21 cellular contexts compared by ENCODE assay signal in genomic region chr6:111829581-111829980, GRCh38.
"Had no signal": no experiment of that assay in that cellular context is flagged by ENCODE, and none has a peak within 500 bp of the region (broad histone marks: within the 10 kb centered on the region; RNA-seq: fewer than 3 reads in every experiment).

No MANE protein-coding gene starts in this region.

- H3K27me3 Mint-ChIP-seq: activated CD4-positive, alpha-beta T cell treated with anti-CD3 and anti-CD28 coated beads for 36 hours; activated CD8-positive, alpha-beta memory T cell treated with anti-CD3 and anti-CD28 coated beads, Interleukin-2, amount 10 ng/mL, durations not matched to agents 7 days and 5 days; natural killer cell treated with Interleukin-12 subunit alpha and Interleukin-12 subunit beta and Interleukin-15 and Interleukin-18, amount 100 ng/mL, for 72 hours; stimulated activated naive B cell treated with anti-CD40 and anti-IgM and Interleukin-4, amounts not matched to agents 10 μg/mL and 1 μg/mL and 100 μg/mL, for 72 hours had no signal

- FAIRE-seq: urothelium cell line had no signal

- H3K4me3 Mint-ChIP-seq: activated CD4-positive, alpha-beta T cell treated with anti-CD3 and anti-CD28 coated beads for 36 hours; activated CD8-positive, alpha-beta memory T cell treated with anti-CD3 and anti-CD28 coated beads, Interleukin-2, amount 10 ng/mL, durations not matched to agents 7 days and 5 days; endodermal cell; stimulated activated naive B cell treated with anti-CD40 and anti-IgM and Interleukin-4, amounts not matched to agents 10 μg/mL and 1 μg/mL and 100 μg/mL, for 72 hours; WTC11 had no signal

- H3K4me1 Mint-ChIP-seq: WTC11 had no signal

- H3K27ac Mint-ChIP-seq: activated CD8-positive, alpha-beta memory T cell treated with anti-CD3 and anti-CD28 coated beads, Interleukin-2, amount 10 ng/mL, durations not matched to agents 7 days and 5 days; endodermal cell; stimulated activated naive B cell treated with anti-CD40 and anti-IgM and Interleukin-4, amounts not matched to agents 10 μg/mL and 1 μg/mL and 100 μg/mL, for 72 hours had no signal

- DNase-seq: activated CD4-positive, alpha-beta T cell treated with anti-CD3 and anti-CD28 coated beads for 36 hours; activated CD4-positive, alpha-beta T cell treated with anti-CD3 and anti-CD28 coated beads, Interleukin-2, amount 50 U/mL, for 48 hours; activated CD8-positive, alpha-beta memory T cell treated with anti-CD3 and anti-CD28 coated beads, Interleukin-2, amount 10 ng/mL, durations not matched to agents 7 days and 5 days; activated gamma-delta T cell; activated T-cell treated with anti-CD3 and anti-CD28 coated beads, Interleukin-2, amount 50 U/mL, for 1 hour; aorta; brain microvascular endothelial cell; central memory CD4-positive, alpha-beta T cell; colonic mucosa; endodermal cell; heart right ventricle; mesendoderm; SK-N-SH; stimulated activated CD4-positive, alpha-beta T cell treated with anti-CD3 and anti-CD28 coated beads, Interleukin-4, amount 100 ng/mL, for 24 hours; stimulated activated naive B cell treated with anti-CD40 and anti-IgM and Interleukin-4, amounts not matched to agents 10 μg/mL and 1 μg/mL and 100 μg/mL, for 72 hours; thyroid gland had no signal

- H3K9me3 Mint-ChIP-seq: endodermal cell; natural killer cell treated with Interleukin-12 subunit alpha and Interleukin-12 subunit beta and Interleukin-15 and Interleukin-18, amount 100 ng/mL, for 72 hours; stimulated activated naive B cell treated with anti-CD40 and anti-IgM and Interleukin-4, amounts not matched to agents 10 μg/mL and 1 μg/mL and 100 μg/mL, for 72 hours; WTC11 had no signal

- H3K36me3 Mint-ChIP-seq: WTC11 had no signal

- ATAC-seq: activated CD4-positive, alpha-beta T cell treated with anti-CD3 and anti-CD28 coated beads for 36 hours; activated CD8-positive, alpha-beta memory T cell treated with anti-CD3 and anti-CD28 coated beads, Interleukin-2, amount 10 ng/mL, durations not matched to agents 7 days and 5 days; gastroesophageal sphincter; sciatic nerve; stimulated activated naive B cell treated with anti-CD40 and anti-IgM and Interleukin-4, amounts not matched to agents 10 μg/mL and 1 μg/mL and 100 μg/mL, for 72 hours; WTC11 had no signal
